Comparison of ENCODE assay signal across 12 cellular contexts in genomic region chr2:137826373-137827372, GRCh38.
DNase-seq lines count a peak whose midpoint lies in the region; ATAC-seq, FAIRE-seq and TF ChIP-seq lines count a peak whose summit lies in the region.
"Had no signal": no experiment of that assay in that cellular context is flagged by ENCODE, and none has a peak within 500 bp of the region (broad histone marks: within the 10 kb centered on the region; RNA-seq: fewer than 3 reads in every experiment).

No MANE protein-coding gene starts in this region.

- TF ChIP-seq CTCF in H1 (IDR thresholded peaks at IDR 0.05; ENCODE audit: control extremely low read depth in 1 of 3, insufficient read depth in 1 of 3, low read depth in 1 of 3, low read length in 3 of 3) (no peak), psoas muscle (IDR thresholded peaks at IDR 0.05) (no peak)

- no peak overlapping the region for H3K4me3 ChIP-seq in H1 (ENCODE audit: extremely low read depth in 1 of 4, insufficient read depth in 2 of 4, low read depth in 3 of 4, low read length in 4 of 4)
- no peak overlapping the region for H3K4me3 ChIP-seq in psoas muscle
- H3K4me3 ChIP-seq: lung had no signal

- H4K91ac ChIP-seq in H1 (replicated peaks; ENCODE audit: insufficient read length, low read length), result no peak overlapping the region

- H3K27ac ChIP-seq in H1 (ENCODE audit: low read depth, low read length), result no peak overlapping the region
- H3K27ac ChIP-seq in psoas muscle, result no peak overlapping the region
- H3K27ac ChIP-seq: brain microvascular endothelial cell had no signal

- no peak for TF ChIP-seq RAD21 in H1 (IDR thresholded peaks at IDR 0.05 in 1 of 2, conservative IDR thresholded peaks at IDR 0.05 in 1 of 2; ENCODE audit: low read depth in 2 of 2, low read length in 2 of 2)

- H3K4me1 ChIP-seq in H1 (replicated peaks in 1 of 4; ENCODE audit: control insufficient read depth in 3 of 4, insufficient read depth in 4 of 4, low read length in 3 of 4) (peaks cover 0 to 5% (median 1%) of the 10 kb centered on the region in 4 experiments; a peak in 4 of 7 replicates), psoas muscle (no peaks in the 10 kb centered on the region)

- H2AFZ ChIP-seq in H1 (ENCODE audit: low read length), result 0 out of 2 replicates have a peak overlapping the region, but pooled peaks have one; percentile 21

- H3K9ac ChIP-seq in H1 (replicated peaks in 1 of 4; ENCODE audit: extremely low read depth in 1 of 4, low read depth in 3 of 4, low read length in 3 of 4), result no peak overlapping the region

- no peaks in the 10 kb centered on the region for H3K79me1 ChIP-seq in H1 (ENCODE audit: low read depth, low read length)

- H2AK5ac ChIP-seq in H1 (ENCODE audit: low read depth, low read length), result no peak overlapping the region

- no peaks in the 10 kb centered on the region for H3K23me2 ChIP-seq in H1 (ENCODE audit: low read depth, low read length)

- no peak for TF ChIP-seq EP300 in H1 (IDR thresholded peaks at IDR 0.05; ENCODE audit: borderline replicate concordance in 1 of 2, low read depth in 2 of 2, low read length in 2 of 2)

- DNase-seq in H1 (ENCODE audit: low read depth in 1 of 2, low spot score in 2 of 2) (no peak), ACHN (no peak), DMS114 treated with DMSO at 0.1 percent for 48 hours (lab: John Stamatoyannopoulos, UW; ENCODE audit: unreplicated experiment) (no peak), psoas muscle (no peak)
- DNase-seq in activated CD4-positive, alpha-beta memory T cell treated with anti-CD3 and anti-CD28 coated beads for 36 hours, result no peak
- DNase-seq: brain microvascular endothelial cell, NCI-H1417 had no signal

- H3K27ac Mint-ChIP-seq in activated CD4-positive, alpha-beta memory T cell treated with anti-CD3 and anti-CD28 coated beads for 36 hours, result no peak overlapping the region

- no peaks in the 10 kb centered on the region for H3K27me3 ChIP-seq in H1 (replicated peaks in 1 of 4; ENCODE audit: control insufficient read depth in 3 of 4, extremely low read depth in 1 of 4, insufficient read depth in 3 of 4, low read length in 3 of 4)
- H3K27me3 ChIP-seq in psoas muscle (ENCODE audit: insufficient read depth in 3 of 3, low read length in 2 of 3), result no peaks in the 10 kb centered on the region
- H3K27me3 ChIP-seq: brain microvascular endothelial cell had no signal

- H3K4ac ChIP-seq in H1 (replicated peaks; ENCODE audit: insufficient read length, low read depth, low read length), result no peak overlapping the region

- H2BK15ac ChIP-seq in H1 (ENCODE audit: low read length), result no peak overlapping the region

- POLR2A ChIA-PET in H1 (lab: Charles Lee; ENCODE audit: partially characterized antibody), result no interaction called here
- POLR2A ChIA-PET in activated CD4-positive, alpha-beta memory T cell treated with anti-CD3 and anti-CD28 coated beads for 36 hours (lab: Charles Lee), result no interaction called here

- H3K9me3 ChIP-seq in H1 (ENCODE audit: insufficient read depth in 2 of 2, low read depth in 1 of 2, low read length in 1 of 2) (no peaks in the 10 kb centered on the region), psoas muscle (no peaks in the 10 kb centered on the region)

- no peak overlapping the region for H2BK120ac ChIP-seq in H1 (replicated peaks; ENCODE audit: low read depth, low read length)

- no peak overlapping the region for H3K4me2 ChIP-seq in H1 (ENCODE audit: insufficient read depth in 1 of 2, low read depth in 2 of 2, low read length in 2 of 2)

- intact Hi-C loops in activated CD4-positive, alpha-beta memory T cell treated with anti-CD3 and anti-CD28 coated beads for 36 hours (cut with micrococcal nuclease), result no loop called here
- intact Hi-C loops in psoas muscle (cut with DNase I), result no loop called here

- H3K9me3 Mint-ChIP-seq in activated CD4-positive, alpha-beta memory T cell treated with anti-CD3 and anti-CD28 coated beads for 36 hours, result no peaks in the 10 kb centered on the region

- 93% methylated on average over 5 of the region's 5 CpGs; no CpG with 5 or more reads in 1 of the 2 experiments for WGBS in H1 (ENCODE audit: extremely low coverage in 1 of 2, insufficient coverage in 1 of 2, insufficient read length in 1 of 2, insufficient replicate concordance in 2 of 2, low coverage in 1 of 2, low lambda C conversion rate in 2 of 2, missing lambda C conversion rate in 1 of 2), 2 experiments
- WGBS in psoas muscle, 3 donors, result 65 to 69% (median 65%) methylated on average over 5 of the region's 5 CpGs

- CTCF ChIA-PET in H1 (lab: Charles Lee; ENCODE audit: partially characterized antibody), result interaction anchor here (5.8 kb wide), 1 partner anchor 11 kb away, joined by 39 read pairs; no protein-coding TSS in a partner anchor
- CTCF ChIA-PET in activated CD4-positive, alpha-beta memory T cell treated with anti-CD3 and anti-CD28 coated beads for 36 hours (lab: Charles Lee), result interaction anchor here (2.3 kb wide), 1 partner anchor 12 kb away, joined by 6 read pairs; no protein-coding TSS in a partner anchor

- H3K23ac ChIP-seq in H1 (ENCODE audit: insufficient read length), result no peak overlapping the region

- no peak overlapping the region for H3K56ac ChIP-seq in H1 (replicated peaks; ENCODE audit: insufficient read length, low read depth, low read length)

- peaks cover 4% of the 10 kb centered on the region for H3K27me3 Mint-ChIP-seq in activated CD4-positive, alpha-beta memory T cell treated with anti-CD3 and anti-CD28 coated beads for 36 hours

- ATAC-seq in GM18861 (IDR thresholded peaks at IDR 0.05; ENCODE audit: unreplicated experiment) (peak; percentile 97), GM21447 (IDR thresholded peaks at IDR 0.05; ENCODE audit: unreplicated experiment) (peak; percentile 92), HG03103 (IDR thresholded peaks at IDR 0.05; ENCODE audit: low read depth, unreplicated experiment) (peak; percentile 95), psoas muscle (no peak)
- ATAC-seq: Right ventricle myocardium inferior had no signal

- H3K79me2 ChIP-seq in H1 (ENCODE audit: control insufficient read depth in 1 of 2, insufficient read depth in 2 of 2, low read length in 2 of 2), result no peaks in the 10 kb centered on the region

- no peaks in the 10 kb centered on the region for H3K4me1 Mint-ChIP-seq in activated CD4-positive, alpha-beta memory T cell treated with anti-CD3 and anti-CD28 coated beads for 36 hours (ENCODE audit: low read depth)

- H3K4me3 Mint-ChIP-seq in activated CD4-positive, alpha-beta memory T cell treated with anti-CD3 and anti-CD28 coated beads for 36 hours, result no peak overlapping the region

- no peak overlapping the region for H2BK5ac ChIP-seq in H1 (ENCODE audit: low read depth, low read length)

- no peaks in the 10 kb centered on the region for H3K36me3 ChIP-seq in H1 (ENCODE audit: control insufficient read depth in 2 of 4, insufficient read depth in 4 of 4, low read length in 3 of 4)
- no peaks in the 10 kb centered on the region for H3K36me3 ChIP-seq in psoas muscle (ENCODE audit: insufficient read depth in 1 of 2, low read depth in 1 of 2)
- H3K36me3 ChIP-seq: brain microvascular endothelial cell had no signal

- no peak for TF ChIP-seq POLR2A in H1 (IDR thresholded peaks at IDR 0.05; ENCODE audit: control extremely low read depth in 1 of 2, low read depth in 2 of 2, low read length in 2 of 2)

- no peak overlapping the region for H2BK12ac ChIP-seq in H1 (ENCODE audit: low read depth, low read length)

- in situ Hi-C loops in ACHN (cut with HindIII; ENCODE audit: low pct_ligation_motif_present, low pct_unique_long_range_greater_than_20kb, low sequenced_read_pairs), result no loop called here

- H2BK20ac ChIP-seq in H1 (ENCODE audit: low read length), result no peak overlapping the region

- no peak overlapping the region for H4K5ac ChIP-seq in H1 (ENCODE audit: insufficient read length, low read depth, low read length)

- H3K18ac ChIP-seq in H1 (ENCODE audit: extremely low read depth, low read length), result no peak overlapping the region

- H3K36me3 Mint-ChIP-seq in activated CD4-positive, alpha-beta memory T cell treated with anti-CD3 and anti-CD28 coated beads for 36 hours, result no peaks in the 10 kb centered on the region

- H4K8ac ChIP-seq in H1 (ENCODE audit: extremely low read depth, insufficient read depth, low read length), result no peak overlapping the region

- no peaks in the 10 kb centered on the region for H4K20me1 ChIP-seq in H1 (replicated peaks in 1 of 2; ENCODE audit: control insufficient read depth in 1 of 2, insufficient read depth in 2 of 2, low read length in 2 of 2)

- FAIRE-seq in H1 (lab: Jason Lieb, UNC), result no peak

- no peak overlapping the region for H3K14ac ChIP-seq in H1 (ENCODE audit: insufficient read length)

TF ChIP-seq in H1, 55 proteins besides CTCF, POLR2A, EP300 and RAD21:
- TF ChIP-seq RFX5 (IDR thresholded peaks at IDR 0.05; ENCODE audit: borderline replicate concordance, low read depth, low read length) (no peak), SIN3A (conservative IDR thresholded peaks at IDR 0.05 in 1 of 2, IDR thresholded peaks at IDR 0.05 in 1 of 2; ENCODE audit: low read depth in 1 of 2, low read length in 2 of 2) (no peak), SP4 (IDR thresholded peaks at IDR 0.05; ENCODE audit: low read length) (no peak), SUZ12 (IDR thresholded peaks at IDR 0.05; ENCODE audit: low read length) (no peak), RNF2 (IDR thresholded peaks at IDR 0.05; ENCODE audit: borderline replicate concordance, low read depth, low read length, missing control alignments, poor library complexity, severe bottlenecking) (no peak), BACH1 (IDR thresholded peaks at IDR 0.05; ENCODE audit: low read length) (no peak), HDAC2 (IDR thresholded peaks at IDR 0.05; ENCODE audit: borderline replicate concordance in 1 of 2, low read depth in 2 of 2, low read length in 2 of 2) (no peak), EGR1 (IDR thresholded peaks at IDR 0.05; ENCODE audit: borderline replicate concordance, low read depth, low read length) (no peak), NANOG (IDR thresholded peaks at IDR 0.05; ENCODE audit: insufficient read depth, low read depth, low read length, poor library complexity, severe bottlenecking) (no peak), HDAC6 (IDR thresholded peaks at IDR 0.05; ENCODE audit: low read depth, low read length) (no peak), SRF (IDR thresholded peaks at IDR 0.05; ENCODE audit: low read depth, low read length) (no peak), MAX (IDR thresholded peaks at IDR 0.05) (no peak), MAFK (IDR thresholded peaks at IDR 0.05; ENCODE audit: low read depth, low read length) (no peak), CBX8 (IDR thresholded peaks at IDR 0.05; ENCODE audit: borderline replicate concordance, low read depth, low read length) (no peak), TCF12 (IDR thresholded peaks at IDR 0.05; ENCODE audit: low read depth, low read length) (no peak)

Comparison
In these comparisons a context has a peak if more than half of its experiments do, and no peak if none do; other contexts are left out.
1. ATAC-seq: peak in GM18861 (single experiment), GM21447 (single experiment) and HG03103 (single experiment); none in psoas muscle (0 of 4).